8 cellular contexts compared by ENCODE assay signal in the genomic region with DNA sequence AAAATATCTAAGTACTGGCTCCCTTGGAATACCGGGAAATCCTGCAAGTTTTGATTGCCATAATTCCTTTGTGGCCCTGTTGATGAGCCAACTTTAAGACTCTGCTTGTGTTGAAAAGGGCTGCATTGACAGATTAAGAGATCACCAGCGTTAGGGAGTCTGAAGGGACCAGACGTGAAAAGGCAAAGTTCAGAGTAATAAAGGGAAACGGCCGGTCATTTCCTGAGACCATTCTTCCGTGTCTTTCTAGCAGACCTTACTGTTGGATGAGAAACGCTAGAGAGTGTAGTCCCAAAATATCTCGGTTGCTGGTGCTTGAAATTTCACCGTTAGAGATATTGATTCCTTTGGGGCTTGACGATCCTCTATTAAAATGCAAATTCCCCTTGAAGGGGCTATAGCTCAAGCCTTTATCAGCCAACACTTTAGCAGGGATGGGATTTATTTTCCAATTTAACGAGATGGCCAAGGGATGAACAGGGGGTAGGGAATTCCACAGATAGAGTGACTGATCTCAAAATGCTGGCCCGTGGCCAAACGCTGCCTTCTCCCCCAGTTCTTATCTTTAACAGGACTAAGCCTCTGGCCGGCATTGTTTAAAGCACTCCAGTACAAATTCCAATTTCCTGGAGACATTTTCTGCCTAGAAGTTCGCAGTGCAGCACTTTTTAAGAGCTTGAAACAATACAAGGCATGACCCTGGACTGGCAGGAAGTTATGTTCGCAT.
DNase-seq lines count a peak whose midpoint lies in the region; ATAC-seq and TF ChIP-seq lines count a peak whose summit lies in the region.

No MANE protein-coding gene starts in this region.

- no peaks in the 10 kb centered on the region for H3K9me3 ChIP-seq in transverse colon

- peak overlapping the region; percentile 9 for H3K4me3 Mint-ChIP-seq in activated naive CD4-positive, alpha-beta T cell treated with anti-CD3 and anti-CD28 coated beads, Interleukin-2, amount 10 ng/mL, durations not matched to agents 7 days and 5 days
- peak overlapping the region; percentile 24 for H3K4me3 Mint-ChIP-seq in activated naive CD8-positive, alpha-beta T cell treated with anti-CD3 and anti-CD28 coated beads for 36 hours

- TF ChIP-seq POLR2A in transverse colon (IDR thresholded peaks at IDR 0.05), result no peak

- in situ Hi-C loops in transverse colon (cut with MboI; ENCODE audit: low pct_ligation_motif_present in 1 of 4, low pct_unique_long_range_greater_than_20kb in 1 of 4, low sequenced_read_pairs in 3 of 4), result no loop called here

- no peaks in the 10 kb centered on the region for H3K36me3 Mint-ChIP-seq in activated naive CD4-positive, alpha-beta T cell treated with anti-CD3 and anti-CD28 coated beads, Interleukin-2, amount 10 ng/mL, durations not matched to agents 7 days and 5 days
- H3K36me3 Mint-ChIP-seq in activated naive CD8-positive, alpha-beta T cell treated with anti-CD3 and anti-CD28 coated beads for 36 hours, result no peaks in the 10 kb centered on the region

- DNase-seq in activated naive CD4-positive, alpha-beta T cell treated with anti-CD3 and anti-CD28 coated beads, Interleukin-2, amount 10 ng/mL, durations not matched to agents 7 days and 5 days, result no peak
- DNase-seq in activated naive CD4-positive, alpha-beta T cell treated with Interleukin-2 at 50 U/mL for 16 hours, result no peak
- DNase-seq in activated naive CD8-positive, alpha-beta T cell treated with anti-CD3 and anti-CD28 coated beads for 36 hours, result no peak
- DNase-seq in left colon (peak; percentile 43 to 49), transverse colon (peak; percentile 39), SW 1271 (lab: John Stamatoyannopoulos, UW) (no peak), SIG-M5 treated with dmso at 0.1 percent for 504 hours (lab: John Stamatoyannopoulos, UW; ENCODE audit: unreplicated experiment) (no peak)

- intact Hi-C loops in left colon (cut with DNase I, micrococcal nuclease) (no loop called here), transverse colon (cut with DNase I; ENCODE audit: low total_unique reads) (loop anchor here (10.0 kb wide), 1 partner anchor 297 kb away; no protein-coding TSS in a partner anchor)

- CTCF ChIA-PET in activated naive CD4-positive, alpha-beta T cell treated with anti-CD3 and anti-CD28 coated beads, Interleukin-2, amount 10 ng/mL, durations not matched to agents 7 days and 5 days (lab: Charles Lee), result no interaction called here

- 3 to 4% methylated on average over 6 to 16 of the region's 16 CpGs for WGBS in transverse colon (ENCODE audit: low coverage in 1 of 2), 2 donors

- H3K4me3 ChIP-seq in transverse colon, result peak overlapping the region in 2 of 4 donors; percentile 41 to 59

- peaks cover 7% of the 10 kb centered on the region for H3K4me1 Mint-ChIP-seq in activated naive CD4-positive, alpha-beta T cell treated with anti-CD3 and anti-CD28 coated beads, Interleukin-2, amount 10 ng/mL, durations not matched to agents 7 days and 5 days
- no peaks in the 10 kb centered on the region for H3K4me1 Mint-ChIP-seq in activated naive CD8-positive, alpha-beta T cell treated with anti-CD3 and anti-CD28 coated beads for 36 hours

- no peaks in the 10 kb centered on the region for H3K36me3 ChIP-seq in transverse colon

- no peaks in the 10 kb centered on the region for H3K9me3 Mint-ChIP-seq in activated naive CD4-positive, alpha-beta T cell treated with anti-CD3 and anti-CD28 coated beads, Interleukin-2, amount 10 ng/mL, durations not matched to agents 7 days and 5 days
- no peaks in the 10 kb centered on the region for H3K9me3 Mint-ChIP-seq in activated naive CD8-positive, alpha-beta T cell treated with anti-CD3 and anti-CD28 coated beads for 36 hours

- no peak for TF ChIP-seq CTCF in transverse colon (IDR thresholded peaks at IDR 0.05)

- ATAC-seq in left colon (peak; percentile 68), HG03159 (IDR thresholded peaks at IDR 0.05; ENCODE audit: unreplicated experiment) (no peak)

- TF ChIP-seq EP300 in transverse colon (IDR thresholded peaks at IDR 0.05; ENCODE audit: low read depth), result no peak

- peaks cover 5 to 32% (median 16%) of the 10 kb centered on the region in 4 donors for H3K4me1 ChIP-seq in transverse colon

- H3K27me3 ChIP-seq in transverse colon, result peaks cover 53% of the 10 kb centered on the region

- H3K27ac ChIP-seq in transverse colon, result peak overlapping the region; percentile 63 to 83 (median 72)

- peaks cover 73% of the 10 kb centered on the region for H3K27me3 Mint-ChIP-seq in activated naive CD4-positive, alpha-beta T cell treated with anti-CD3 and anti-CD28 coated beads, Interleukin-2, amount 10 ng/mL, durations not matched to agents 7 days and 5 days
- H3K27me3 Mint-ChIP-seq in activated naive CD8-positive, alpha-beta T cell treated with anti-CD3 and anti-CD28 coated beads for 36 hours, result peaks cover 77% of the 10 kb centered on the region

- no peak overlapping the region for H3K27ac Mint-ChIP-seq in activated naive CD4-positive, alpha-beta T cell treated with anti-CD3 and anti-CD28 coated beads, Interleukin-2, amount 10 ng/mL, durations not matched to agents 7 days and 5 days
- no peak overlapping the region for H3K27ac Mint-ChIP-seq in activated naive CD8-positive, alpha-beta T cell treated with anti-CD3 and anti-CD28 coated beads for 36 hours

Comparison
In these comparisons a context has a peak if more than half of its experiments do, and no peak if none do; other contexts are left out.
1. DNase-seq: peak in left colon (2 of 2) and transverse colon (single experiment); none in activated naive CD4-positive, alpha-beta T cell treated with anti-CD3 and anti-CD28 coated beads, Interleukin-2, amount 10 ng/mL, durations not matched to agents 7 days and 5 days (single experiment), activated naive CD4-positive, alpha-beta T cell treated with Interleukin-2 at 50 U/mL for 16 hours (single experiment), activated naive CD8-positive, alpha-beta T cell treated with anti-CD3 and anti-CD28 coated beads for 36 hours (single experiment), SW 1271 (0 of 2) and SIG-M5 treated with dmso at 0.1 percent for 504 hours (single experiment).